1 cellular context compared by ENCODE assay signal in the genomic region with DNA sequence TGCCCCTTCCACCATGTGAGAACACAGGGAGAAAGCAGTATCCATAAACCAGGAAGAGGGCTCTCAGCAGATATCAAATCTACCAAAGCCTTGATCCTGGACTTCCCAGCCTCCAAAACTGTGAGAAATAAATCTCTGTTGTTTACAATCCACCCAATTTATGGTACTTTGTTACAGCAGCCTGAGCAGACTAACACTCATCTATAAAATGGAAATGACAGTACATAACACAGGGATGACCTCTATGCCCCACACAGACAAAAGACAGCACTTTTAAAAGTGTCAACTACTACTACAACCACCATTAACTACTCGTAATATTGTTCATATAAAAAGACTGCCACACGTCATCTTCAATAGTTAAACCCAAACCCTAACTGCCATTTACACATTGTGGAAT.
TF ChIP-seq lines count a peak whose summit lies in the region.

No MANE protein-coding gene starts in this region.

TF ChIP-seq in GM23338, 12 proteins besides CTCF, POLR2A, EP300 and RAD21:
- TF ChIP-seq, protein P1, sequence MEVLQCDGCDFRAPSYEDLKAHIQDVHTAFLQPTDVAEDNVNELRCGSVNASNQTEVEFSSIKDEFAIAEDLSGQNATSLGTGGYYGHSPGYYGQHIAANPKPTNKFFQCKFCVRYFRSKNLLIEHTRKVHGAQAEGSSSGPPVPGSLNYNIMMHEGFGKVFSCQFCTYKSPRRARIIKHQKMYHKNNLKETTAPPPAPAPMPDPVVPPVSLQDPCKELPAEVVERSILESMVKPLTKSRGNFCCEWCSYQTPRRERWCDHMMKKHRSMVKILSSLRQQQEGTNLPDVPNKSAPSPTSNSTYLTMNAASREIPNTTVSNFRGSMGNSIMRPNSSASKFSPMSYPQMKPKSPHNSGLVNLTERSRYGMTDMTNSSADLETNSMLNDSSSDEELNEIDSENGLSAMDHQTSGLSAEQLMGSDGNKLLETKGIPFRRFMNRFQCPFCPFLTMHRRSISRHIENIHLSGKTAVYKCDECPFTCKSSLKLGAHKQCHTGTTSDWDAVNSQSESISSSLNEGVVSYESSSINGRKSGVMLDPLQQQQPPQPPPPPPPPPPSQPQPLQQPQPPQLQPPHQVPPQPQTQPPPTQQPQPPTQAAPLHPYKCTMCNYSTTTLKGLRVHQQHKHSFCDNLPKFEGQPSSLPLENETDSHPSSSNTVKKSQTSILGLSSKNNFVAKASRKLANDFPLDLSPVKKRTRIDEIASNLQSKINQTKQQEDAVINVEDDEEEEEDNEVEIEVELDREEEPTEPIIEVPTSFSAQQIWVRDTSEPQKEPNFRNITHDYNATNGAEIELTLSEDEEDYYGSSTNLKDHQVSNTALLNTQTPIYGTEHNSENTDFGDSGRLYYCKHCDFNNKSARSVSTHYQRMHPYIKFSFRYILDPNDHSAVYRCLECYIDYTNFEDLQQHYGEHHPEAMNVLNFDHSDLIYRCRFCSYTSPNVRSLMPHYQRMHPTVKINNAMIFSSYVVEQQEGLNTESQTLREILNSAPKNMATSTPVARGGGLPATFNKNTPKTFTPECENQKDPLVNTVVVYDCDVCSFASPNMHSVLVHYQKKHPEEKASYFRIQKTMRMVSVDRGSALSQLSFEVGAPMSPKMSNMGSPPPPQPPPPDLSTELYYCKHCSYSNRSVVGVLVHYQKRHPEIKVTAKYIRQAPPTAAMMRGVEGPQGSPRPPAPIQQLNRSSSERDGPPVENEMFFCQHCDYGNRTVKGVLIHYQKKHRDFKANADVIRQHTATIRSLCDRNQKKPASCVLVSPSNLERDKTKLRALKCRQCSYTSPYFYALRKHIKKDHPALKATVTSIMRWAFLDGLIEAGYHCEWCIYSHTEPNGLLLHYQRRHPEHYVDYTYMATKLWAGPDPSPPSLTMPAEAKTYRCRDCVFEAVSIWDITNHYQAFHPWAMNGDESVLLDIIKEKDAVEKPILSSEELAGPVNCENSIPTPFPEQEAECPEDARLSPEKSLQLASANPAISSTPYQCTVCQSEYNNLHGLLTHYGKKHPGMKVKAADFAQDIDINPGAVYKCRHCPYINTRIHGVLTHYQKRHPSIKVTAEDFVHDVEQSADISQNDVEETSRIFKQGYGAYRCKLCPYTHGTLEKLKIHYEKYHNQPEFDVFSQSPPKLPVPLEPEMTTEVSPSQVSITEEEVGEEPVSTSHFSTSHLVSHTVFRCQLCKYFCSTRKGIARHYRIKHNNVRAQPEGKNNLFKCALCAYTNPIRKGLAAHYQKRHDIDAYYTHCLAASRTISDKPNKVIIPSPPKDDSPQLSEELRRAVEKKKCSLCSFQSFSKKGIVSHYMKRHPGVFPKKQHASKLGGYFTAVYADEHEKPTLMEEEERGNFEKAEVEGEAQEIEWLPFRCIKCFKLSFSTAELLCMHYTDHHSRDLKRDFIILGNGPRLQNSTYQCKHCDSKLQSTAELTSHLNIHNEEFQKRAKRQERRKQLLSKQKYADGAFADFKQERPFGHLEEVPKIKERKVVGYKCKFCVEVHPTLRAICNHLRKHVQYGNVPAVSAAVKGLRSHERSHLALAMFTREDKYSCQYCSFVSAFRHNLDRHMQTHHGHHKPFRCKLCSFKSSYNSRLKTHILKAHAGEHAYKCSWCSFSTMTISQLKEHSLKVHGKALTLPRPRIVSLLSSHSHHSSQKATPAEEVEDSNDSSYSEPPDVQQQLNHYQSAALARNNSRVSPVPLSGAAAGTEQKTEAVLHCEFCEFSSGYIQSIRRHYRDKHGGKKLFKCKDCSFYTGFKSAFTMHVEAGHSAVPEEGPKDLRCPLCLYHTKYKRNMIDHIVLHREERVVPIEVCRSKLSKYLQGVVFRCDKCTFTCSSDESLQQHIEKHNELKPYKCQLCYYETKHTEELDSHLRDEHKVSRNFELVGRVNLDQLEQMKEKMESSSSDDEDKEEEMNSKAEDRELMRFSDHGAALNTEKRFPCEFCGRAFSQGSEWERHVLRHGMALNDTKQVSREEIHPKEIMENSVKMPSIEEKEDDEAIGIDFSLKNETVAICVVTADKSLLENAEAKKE (CRISPR knock-in tag; IDR thresholded peaks at IDR 0.05), result no peak
- TF ChIP-seq, protein P2, sequence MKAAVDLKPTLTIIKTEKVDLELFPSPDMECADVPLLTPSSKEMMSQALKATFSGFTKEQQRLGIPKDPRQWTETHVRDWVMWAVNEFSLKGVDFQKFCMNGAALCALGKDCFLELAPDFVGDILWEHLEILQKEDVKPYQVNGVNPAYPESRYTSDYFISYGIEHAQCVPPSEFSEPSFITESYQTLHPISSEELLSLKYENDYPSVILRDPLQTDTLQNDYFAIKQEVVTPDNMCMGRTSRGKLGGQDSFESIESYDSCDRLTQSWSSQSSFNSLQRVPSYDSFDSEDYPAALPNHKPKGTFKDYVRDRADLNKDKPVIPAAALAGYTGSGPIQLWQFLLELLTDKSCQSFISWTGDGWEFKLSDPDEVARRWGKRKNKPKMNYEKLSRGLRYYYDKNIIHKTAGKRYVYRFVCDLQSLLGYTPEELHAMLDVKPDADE (IDR thresholded peaks at IDR 0.05), result no peak
- no peak for TF ChIP-seq CREB1 (CRISPR knock-in tag; IDR thresholded peaks at IDR 0.05; ENCODE audit: low read depth)
- TF ChIP-seq, protein P3, sequence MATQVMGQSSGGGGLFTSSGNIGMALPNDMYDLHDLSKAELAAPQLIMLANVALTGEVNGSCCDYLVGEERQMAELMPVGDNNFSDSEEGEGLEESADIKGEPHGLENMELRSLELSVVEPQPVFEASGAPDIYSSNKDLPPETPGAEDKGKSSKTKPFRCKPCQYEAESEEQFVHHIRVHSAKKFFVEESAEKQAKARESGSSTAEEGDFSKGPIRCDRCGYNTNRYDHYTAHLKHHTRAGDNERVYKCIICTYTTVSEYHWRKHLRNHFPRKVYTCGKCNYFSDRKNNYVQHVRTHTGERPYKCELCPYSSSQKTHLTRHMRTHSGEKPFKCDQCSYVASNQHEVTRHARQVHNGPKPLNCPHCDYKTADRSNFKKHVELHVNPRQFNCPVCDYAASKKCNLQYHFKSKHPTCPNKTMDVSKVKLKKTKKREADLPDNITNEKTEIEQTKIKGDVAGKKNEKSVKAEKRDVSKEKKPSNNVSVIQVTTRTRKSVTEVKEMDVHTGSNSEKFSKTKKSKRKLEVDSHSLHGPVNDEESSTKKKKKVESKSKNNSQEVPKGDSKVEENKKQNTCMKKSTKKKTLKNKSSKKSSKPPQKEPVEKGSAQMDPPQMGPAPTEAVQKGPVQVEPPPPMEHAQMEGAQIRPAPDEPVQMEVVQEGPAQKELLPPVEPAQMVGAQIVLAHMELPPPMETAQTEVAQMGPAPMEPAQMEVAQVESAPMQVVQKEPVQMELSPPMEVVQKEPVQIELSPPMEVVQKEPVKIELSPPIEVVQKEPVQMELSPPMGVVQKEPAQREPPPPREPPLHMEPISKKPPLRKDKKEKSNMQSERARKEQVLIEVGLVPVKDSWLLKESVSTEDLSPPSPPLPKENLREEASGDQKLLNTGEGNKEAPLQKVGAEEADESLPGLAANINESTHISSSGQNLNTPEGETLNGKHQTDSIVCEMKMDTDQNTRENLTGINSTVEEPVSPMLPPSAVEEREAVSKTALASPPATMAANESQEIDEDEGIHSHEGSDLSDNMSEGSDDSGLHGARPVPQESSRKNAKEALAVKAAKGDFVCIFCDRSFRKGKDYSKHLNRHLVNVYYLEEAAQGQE (IDR thresholded peaks at IDR 0.05; ENCODE audit: unreplicated experiment), result no peak
- TF ChIP-seq NANOG (IDR thresholded peaks at IDR 0.05; ENCODE audit: borderline replicate concordance), result no peak
- TF ChIP-seq ZNF114 (CRISPR knock-in tag; IDR thresholded peaks at IDR 0.05), result no peak
- TF ChIP-seq JUNB (IDR thresholded peaks at IDR 0.05; ENCODE audit: unreplicated experiment), result no peak
- no peak for TF ChIP-seq EZH2phosphoT487 (IDR thresholded peaks at IDR 0.05; ENCODE audit: unreplicated experiment)
- TF ChIP-seq EZH2 (IDR thresholded peaks at IDR 0.05; ENCODE audit: low read depth, unreplicated experiment), result no peak
- no peak for TF ChIP-seq POLR2AphosphoS5 (IDR thresholded peaks at IDR 0.05; ENCODE audit: low read depth)
- no peak for TF ChIP-seq STAT1 (IDR thresholded peaks at IDR 0.05; ENCODE audit: unreplicated experiment)
- no peak for TF ChIP-seq ZNF331 (CRISPR knock-in tag; IDR thresholded peaks at IDR 0.05; ENCODE audit: low read depth)
